Comparison of ENCODE assay signal across 26 cellular contexts in the genomic region with DNA sequence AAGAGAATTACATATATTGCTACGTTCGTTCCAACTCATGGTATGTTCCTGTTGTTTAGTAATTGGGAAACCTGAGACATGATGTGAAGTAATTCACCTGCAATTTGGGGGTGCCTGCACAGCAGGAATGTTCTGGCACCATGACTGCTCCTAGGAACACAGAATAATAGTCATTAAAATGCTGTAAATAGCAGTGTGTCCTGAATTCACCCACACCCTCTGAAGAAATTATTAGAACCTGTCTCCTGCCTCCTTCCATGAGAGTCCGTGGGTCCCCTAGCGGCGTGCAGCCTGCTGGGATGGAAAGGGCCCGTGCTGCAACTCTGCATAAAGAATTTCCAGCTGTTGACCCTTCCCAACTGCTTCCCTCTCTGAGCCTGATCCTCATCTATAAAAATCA.
"Had no signal": no experiment of that assay in that cellular context is flagged by ENCODE, and none has a peak within 500 bp of the region (broad histone marks: within the 10 kb centered on the region; RNA-seq: fewer than 3 reads in every experiment).

No MANE protein-coding gene starts in this region.

- H3K4me3 ChIP-seq: ascending aorta, breast epithelium, cardiac muscle cell, colonic mucosa, heart left ventricle, hepatocyte had no signal

- ATAC-seq: activated CD4-positive, CD25-positive, alpha-beta regulatory T cell treated with anti-CD3 and anti-CD28 coated beads, Interleukin-2, amount 50 U/mL, for 24 hours; activated CD8-positive, alpha-beta memory T cell treated with anti-CD3 and anti-CD28 coated beads, Interleukin-2, amount 10 ng/mL, durations not matched to agents 7 days and 5 days; activated CD8-positive, alpha-beta T cell treated with anti-CD3 and anti-CD28 coated beads, Interleukin-2, amount 10 ng/mL, durations not matched to agents 7 days and 5 days; heart left ventricle; WTC11 had no signal

- H3K27ac ChIP-seq: ascending aorta, breast epithelium, cardiac muscle cell, colonic mucosa, epithelial cell of prostate, heart left ventricle, hepatocyte had no signal

- H3K79me2 ChIP-seq: hepatocyte had no signal

- H3K27me3 ChIP-seq: ascending aorta, cardiac muscle cell, colonic mucosa, hepatocyte had no signal

- FAIRE-seq: endometrium, endothelial cell of umbilical vein, frontal cortex had no signal

- H3K36me3 ChIP-seq: ascending aorta, breast epithelium, cardiac muscle cell, colonic mucosa, heart left ventricle had no signal

- H3K4me2 ChIP-seq: hepatocyte had no signal

- DNase-seq: activated CD4-positive, alpha-beta memory T cell treated with anti-CD3 and anti-CD28 coated beads for 36 hours; activated CD4-positive, alpha-beta T cell treated with anti-CD3 and anti-CD28 coated beads, Interleukin-2, amount 10 ng/mL, durations not matched to agents 24 days and 14 days; activated CD8-positive, alpha-beta memory T cell treated with anti-CD3 and anti-CD28 coated beads, Interleukin-2, amount 10 ng/mL, durations not matched to agents 7 days and 5 days; activated CD8-positive, alpha-beta memory T cell treated with anti-CD3 and anti-CD28 coated beads, Interleukin-2, amount 50 U/mL, for 4 hours; activated CD8-positive, alpha-beta T cell treated with anti-CD3 and anti-CD28 coated beads, Interleukin-2, amount 10 ng/mL, durations not matched to agents 7 days and 5 days; activated effector memory CD4-positive, alpha-beta T cell treated with anti-CD3 and anti-CD28 coated beads, Interleukin-2, amount 50 U/mL, for 16 hours; activated naive CD4-positive, alpha-beta T cell treated with anti-CD3 and anti-CD28 coated beads for 36 hours; activated naive CD8-positive, alpha-beta T cell treated with anti-CD3 and anti-CD28 coated beads for 36 hours; activated T-cell treated with anti-CD3 and anti-CD28 coated beads, Interleukin-2, amount 50 U/mL, for 1 hour; central memory CD4-positive, alpha-beta T cell; cerebellar nuclear complex; colonic mucosa; effector CD8-positive, alpha-beta T cell; foreskin fibroblast; heart left ventricle; T-helper 2 cell had no signal

- H2AFZ ChIP-seq: hepatocyte had no signal

- H3K4me1 ChIP-seq: ascending aorta, breast epithelium, colonic mucosa, heart left ventricle had no signal

- H3K9me3 ChIP-seq: ascending aorta, breast epithelium, colonic mucosa, heart left ventricle had no signal
